In the genomic region with DNA sequence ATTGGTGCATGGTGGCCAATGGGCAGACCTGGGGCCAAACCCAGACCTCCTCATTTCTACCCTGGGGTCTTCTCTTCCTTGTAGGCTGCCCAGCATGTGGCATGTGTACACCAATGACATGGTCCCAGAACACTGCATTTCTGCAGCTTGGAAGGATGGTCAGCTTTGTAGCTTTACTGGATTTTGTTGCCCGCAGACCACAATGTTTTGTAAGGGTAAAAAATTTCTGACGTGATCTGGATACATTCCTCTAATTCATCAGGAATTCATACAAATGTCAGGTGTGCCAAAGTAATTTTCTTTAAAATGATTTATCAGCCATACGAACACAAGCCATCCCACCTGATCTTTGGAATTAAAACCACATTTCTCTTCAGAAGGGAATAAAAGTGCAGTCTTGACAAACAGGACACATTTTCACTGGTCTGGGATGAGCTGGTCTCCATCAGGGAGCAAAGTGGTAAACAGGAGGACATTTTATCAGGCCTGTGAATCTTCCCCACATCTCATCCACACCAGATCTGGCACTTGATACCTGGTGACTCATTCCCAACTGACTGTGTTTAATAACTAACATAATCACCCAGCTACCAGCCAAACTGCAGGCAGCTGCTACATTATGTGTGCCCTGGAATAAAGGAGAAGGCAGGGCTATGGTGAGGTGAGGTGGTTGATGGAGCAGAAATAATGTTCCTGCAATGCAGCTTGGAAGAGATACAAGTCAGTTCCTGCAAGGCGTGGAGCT, we compare ENCODE assay signal across 14 cellular contexts.
DNase-seq lines count a peak whose midpoint lies in the region; ATAC-seq, FAIRE-seq and TF ChIP-seq lines count a peak whose summit lies in the region.
"Had no signal": no experiment of that assay in that cellular context is flagged by ENCODE, and none has a peak within 500 bp of the region (broad histone marks: within the 10 kb centered on the region; RNA-seq: fewer than 3 reads in every experiment).

No MANE protein-coding gene starts in this region.

- DNase-seq in NCI-H748 (lab: John Stamatoyannopoulos, UW; ENCODE audit: unreplicated experiment) (peak; percentile 12), NCI-H748 treated with DMSO at 0.1 percent for 48 hours (lab: John Stamatoyannopoulos, UW) (no peak), NCI-H446 treated with DMSO at 0.1 percent for 48 hours (lab: John Stamatoyannopoulos, UW) (peak; percentile 28), endothelial cell of umbilical vein (ENCODE audit: low read depth, low spot score) (peak; percentile 20), transverse colon (no peak), left ventricle myocardium inferior (no peak)
- no peak for DNase-seq in activated CD8-positive, alpha-beta memory T cell treated with anti-CD3 and anti-CD28 coated beads, Interleukin-2, amount 10 ng/mL, durations not matched to agents 7 days and 5 days
- DNase-seq: islet precursor cell, Karpas-422, ovary, Peyer's patch had no signal

- no peak overlapping the region for H3K4me3 Mint-ChIP-seq in activated CD8-positive, alpha-beta memory T cell treated with anti-CD3 and anti-CD28 coated beads, Interleukin-2, amount 10 ng/mL, durations not matched to agents 7 days and 5 days
- H3K4me3 Mint-ChIP-seq: activated naive CD8-positive, alpha-beta T cell had no signal

- H3K9me1 ChIP-seq in endothelial cell of umbilical vein (replicated peaks; ENCODE audit: control insufficient read depth, extremely low read depth, insufficient read depth, low read length): no peaks in the 10 kb centered on the region

- no peaks in the 10 kb centered on the region for H3K36me3 Mint-ChIP-seq in activated CD8-positive, alpha-beta memory T cell treated with anti-CD3 and anti-CD28 coated beads, Interleukin-2, amount 10 ng/mL, durations not matched to agents 7 days and 5 days
- H3K36me3 Mint-ChIP-seq: activated naive CD8-positive, alpha-beta T cell had no signal

- no peaks in the 10 kb centered on the region for H3K9me3 ChIP-seq in endothelial cell of umbilical vein (replicated peaks; ENCODE audit: control insufficient read depth, insufficient read depth, low read length)
- no peaks in the 10 kb centered on the region for H3K9me3 ChIP-seq in transverse colon
- no peaks in the 10 kb centered on the region for H3K9me3 ChIP-seq in left ventricle myocardium inferior (replicated peaks)
- H3K9me3 ChIP-seq: ovary, Peyer's patch, vagina had no signal

- BruUV-seq in endothelial cell of umbilical vein (replicated peaks; lab: Mats Ljungman, UMichigan): no TSS peak

- H3K27ac Mint-ChIP-seq in activated CD8-positive, alpha-beta memory T cell treated with anti-CD3 and anti-CD28 coated beads, Interleukin-2, amount 10 ng/mL, durations not matched to agents 7 days and 5 days: no peak overlapping the region
- H3K27ac Mint-ChIP-seq: activated naive CD8-positive, alpha-beta T cell had no signal

- H3K36me3 ChIP-seq in endothelial cell of umbilical vein (ENCODE audit: control insufficient read depth in 2 of 2, extremely low read depth in 1 of 2, insufficient read depth in 2 of 2, low read length in 2 of 2) (no peaks in the 10 kb centered on the region), transverse colon (no peaks in the 10 kb centered on the region), left ventricle myocardium inferior (no peaks in the 10 kb centered on the region)
- H3K36me3 ChIP-seq: ovary, Peyer's patch, vagina had no signal

- intact Hi-C loops in endothelial cell of umbilical vein (cut with micrococcal nuclease): no loop called here
- intact Hi-C loops in transverse colon (cut with DNase I; ENCODE audit: low total_unique reads): no loop called here
- intact Hi-C loops in left ventricle myocardium inferior (cut with micrococcal nuclease): no loop called here

- H3K27me3 Mint-ChIP-seq in activated CD8-positive, alpha-beta memory T cell treated with anti-CD3 and anti-CD28 coated beads, Interleukin-2, amount 10 ng/mL, durations not matched to agents 7 days and 5 days: peaks cover 2% of the 10 kb centered on the region

- H3K9ac ChIP-seq in endothelial cell of umbilical vein (replicated peaks; ENCODE audit: extremely low read depth, insufficient read depth, low read length): no peak overlapping the region

- in situ Hi-C loops in transverse colon (cut with MboI; ENCODE audit: low pct_ligation_motif_present in 1 of 4, low pct_unique_long_range_greater_than_20kb in 1 of 4, low sequenced_read_pairs in 3 of 4): no loop called here

- no peak overlapping the region for H3K4me2 ChIP-seq in endothelial cell of umbilical vein (ENCODE audit: insufficient read depth, low read length)

- H3K4me3 ChIP-seq in endothelial cell of umbilical vein (replicated peaks in 1 of 3; ENCODE audit: insufficient read depth in 1 of 3, low read depth in 1 of 3, low read length in 3 of 3): no peak overlapping the region
- H3K4me3 ChIP-seq in transverse colon: no peak overlapping the region
- H3K4me3 ChIP-seq in left ventricle myocardium inferior: no peak overlapping the region
- H3K4me3 ChIP-seq: ovary, Peyer's patch, vagina had no signal

- peak; percentile 16 for TF ChIP-seq EP300 in transverse colon (IDR thresholded peaks at IDR 0.05; ENCODE audit: low read depth)

- H3K79me2 ChIP-seq in endothelial cell of umbilical vein (ENCODE audit: control insufficient read depth, insufficient read depth, low read length): peaks cover 51% of the 10 kb centered on the region

- no peak for TF ChIP-seq CTCF in endothelial cell of umbilical vein (IDR thresholded peaks at IDR 0.05; ENCODE audit: extremely low read depth in 1 of 2, insufficient read depth in 1 of 2, low read depth in 1 of 2, low read length in 2 of 2)
- TF ChIP-seq CTCF in transverse colon (IDR thresholded peaks at IDR 0.05): no peak
- no peak for TF ChIP-seq CTCF in left ventricle myocardium inferior (IDR thresholded peaks at IDR 0.05; ENCODE audit: borderline replicate concordance)

- no peaks in the 10 kb centered on the region for H3K4me1 Mint-ChIP-seq in activated CD8-positive, alpha-beta memory T cell treated with anti-CD3 and anti-CD28 coated beads, Interleukin-2, amount 10 ng/mL, durations not matched to agents 7 days and 5 days

- no peak overlapping the region for H2AFZ ChIP-seq in endothelial cell of umbilical vein (ENCODE audit: low read depth, low read length)

- H3K27ac ChIP-seq in endothelial cell of umbilical vein (ENCODE audit: insufficient read depth, low read depth, low read length) (no peak overlapping the region), transverse colon (peak overlapping the region in 3 of 4 donors; percentile 15 to 40 (median 35)), left ventricle myocardium inferior (replicated peaks) (no peak overlapping the region)
- H3K27ac ChIP-seq: ovary, Peyer's patch, vagina had no signal

- H4K20me1 ChIP-seq in endothelial cell of umbilical vein (replicated peaks; ENCODE audit: control insufficient read depth, extremely low read depth, insufficient read depth, low read length): no peaks in the 10 kb centered on the region

- no peak for FAIRE-seq in endothelial cell of umbilical vein (lab: Jason Lieb, UNC)

- no peaks in the 10 kb centered on the region for H3K9me3 Mint-ChIP-seq in activated CD8-positive, alpha-beta memory T cell treated with anti-CD3 and anti-CD28 coated beads, Interleukin-2, amount 10 ng/mL, durations not matched to agents 7 days and 5 days (ENCODE audit: low read depth)

- no peak for ATAC-seq in activated CD8-positive, alpha-beta memory T cell treated with anti-CD3 and anti-CD28 coated beads, Interleukin-2, amount 10 ng/mL, durations not matched to agents 7 days and 5 days
- no peak for ATAC-seq in HG03175 (IDR thresholded peaks at IDR 0.05; ENCODE audit: unreplicated experiment)

- no peak for TF ChIP-seq POLR2A in endothelial cell of umbilical vein (IDR thresholded peaks at IDR 0.05; ENCODE audit: low read depth, low read length)
- TF ChIP-seq POLR2A in transverse colon (IDR thresholded peaks at IDR 0.05): no peak

- dilution Hi-C loops in endothelial cell of umbilical vein (cut with MboI; ENCODE audit: extremely low pct_ligation_motif_present, low sequenced_read_pairs): no loop called here

- H3K4me1 ChIP-seq in endothelial cell of umbilical vein (ENCODE audit: control insufficient read depth, extremely low read depth, insufficient read depth, low read length): no peaks in the 10 kb centered on the region
- peaks cover 0 to 4% (median 0%) of the 10 kb centered on the region in 4 donors for H3K4me1 ChIP-seq in transverse colon
- no peaks in the 10 kb centered on the region for H3K4me1 ChIP-seq in left ventricle myocardium inferior
- H3K4me1 ChIP-seq: Peyer's patch, vagina had no signal

- no peaks in the 10 kb centered on the region for H3K27me3 ChIP-seq in endothelial cell of umbilical vein (ENCODE audit: control insufficient read depth in 2 of 2, insufficient read depth in 2 of 2, low read length in 2 of 2)
- no peaks in the 10 kb centered on the region for H3K27me3 ChIP-seq in transverse colon
- peaks cover 36% of the 10 kb centered on the region for H3K27me3 ChIP-seq in left ventricle myocardium inferior (ENCODE audit: low read depth)
- H3K27me3 ChIP-seq: ovary, Peyer's patch, vagina had no signal

- CTCF ChIA-PET in endothelial cell of umbilical vein (lab: Charles Lee): interaction anchor here (1.3 to 1.9 kb wide), 4 partner anchors 16 to 75 kb away, joined by 3 to 7 read pairs (median 4); no protein-coding TSS in a partner anchor
- CTCF ChIA-PET in activated CD8-positive, alpha-beta memory T cell treated with anti-CD3 and anti-CD28 coated beads, Interleukin-2, amount 10 ng/mL, durations not matched to agents 7 days and 5 days (lab: Charles Lee): no interaction called here

- POLR2A ChIA-PET in endothelial cell of umbilical vein (lab: Charles Lee): no interaction called here

- 65 to 74% methylated on average over 3 to 4 of the region's 4 CpGs for WGBS in transverse colon (ENCODE audit: low coverage in 1 of 2), 2 donors

TF ChIP-seq in endothelial cell of umbilical vein, 7 proteins besides CTCF, POLR2A, EP300 and RAD21:
- no peak for TF ChIP-seq EZH2 (IDR thresholded peaks at IDR 0.05; ENCODE audit: borderline replicate concordance, low read depth, low read length, severe bottlenecking)
- TF ChIP-seq FOS (IDR thresholded peaks at IDR 0.05; ENCODE audit: borderline replicate concordance, insufficient read depth, low read length): peak; percentile 57
- TF ChIP-seq, protein P1, sequence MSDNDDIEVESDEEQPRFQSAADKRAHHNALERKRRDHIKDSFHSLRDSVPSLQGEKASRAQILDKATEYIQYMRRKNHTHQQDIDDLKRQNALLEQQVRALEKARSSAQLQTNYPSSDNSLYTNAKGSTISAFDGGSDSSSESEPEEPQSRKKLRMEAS (IDR thresholded peaks at IDR 0.05; ENCODE audit: insufficient read depth, insufficient read length): no peak
- TF ChIP-seq GATA2 (IDR thresholded peaks at IDR 0.05; ENCODE audit: insufficient read depth, insufficient read length, low read depth, low read length): peak; percentile 84
- TF ChIP-seq POLR2AphosphoS5 (IDR thresholded peaks at IDR 0.05; ENCODE audit: insufficient read depth, low read depth, low read length): no peak

Comparison
In these comparisons a context has a peak if more than half of its experiments do, and no peak if none do; other contexts are left out.
1. DNase-seq: peak in NCI-H748 (single experiment), NCI-H446 treated with DMSO at 0.1 percent for 48 hours (single experiment) and endothelial cell of umbilical vein (single experiment); none in NCI-H748 treated with DMSO at 0.1 percent for 48 hours (single experiment), transverse colon (single experiment), activated CD8-positive, alpha-beta memory T cell treated with anti-CD3 and anti-CD28 coated beads, Interleukin-2, amount 10 ng/mL, durations not matched to agents 7 days and 5 days (single experiment) and left ventricle myocardium inferior (single experiment).
2. H3K27ac ChIP-seq: peak in transverse colon (3 of 4); none in endothelial cell of umbilical vein (single experiment) and left ventricle myocardium inferior (single experiment).